In the genomic region with DNA sequence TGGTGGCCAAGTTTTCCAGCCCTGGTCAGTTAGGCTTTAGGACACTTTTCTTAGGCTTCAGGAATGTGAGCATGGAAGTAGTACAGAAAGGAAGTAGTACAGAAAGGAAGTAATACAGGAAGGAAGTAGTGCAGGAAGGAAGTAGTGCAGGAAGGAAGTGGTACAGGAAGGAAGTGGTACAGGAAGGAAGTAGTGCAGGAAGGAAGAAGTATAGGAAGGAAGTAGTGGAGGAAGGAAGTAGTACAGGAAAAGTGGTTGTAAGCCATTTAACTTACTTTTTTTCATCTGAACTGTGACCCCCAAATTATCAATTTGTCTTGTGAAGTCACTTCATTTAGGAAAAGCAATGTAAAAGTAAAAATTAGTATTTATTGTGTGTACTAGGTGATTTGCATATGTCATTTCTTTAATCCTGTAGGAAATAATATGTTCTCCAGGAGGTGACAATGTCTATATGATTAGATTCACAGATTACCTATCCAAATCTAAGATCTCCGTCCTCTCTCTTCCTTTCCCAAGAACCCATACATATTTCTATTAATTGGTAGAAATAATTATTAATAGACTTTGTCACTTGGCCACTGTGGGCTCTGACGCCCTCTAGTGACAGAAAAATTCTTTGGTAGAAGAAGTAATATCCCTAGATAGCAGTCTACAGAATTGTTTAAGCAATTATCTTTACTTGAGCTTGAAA, we compare ENCODE assay signal across 7 cellular contexts. TPM values are rescaled to one million over a fixed set of nuclear protein-coding genes. Genes with fewer than 3 reads are reported as not detected.
DNase-seq lines count a peak whose midpoint lies in the region; ATAC-seq and TF ChIP-seq lines count a peak whose summit lies in the region.

No MANE protein-coding gene starts in this region.

- in situ Hi-C loops in astrocyte of the spinal cord (cut with HindIII; ENCODE audit: low sequenced_read_pairs): no loop called here

- peaks cover 25% of the 10 kb centered on the region for H3K4me1 ChIP-seq in DOHH2 (ENCODE audit: control insufficient read depth, low read length)

- no peaks in the 10 kb centered on the region for H3K79me2 ChIP-seq in DOHH2 (ENCODE audit: control insufficient read depth, low read length)

- TF ChIP-seq POLR2A in GM18505 (IDR thresholded peaks at IDR 0.05; ENCODE audit: borderline replicate concordance, extremely low read depth, insufficient read depth, insufficient read length): no peak

- H3K9me3 ChIP-seq in DOHH2 (ENCODE audit: control insufficient read depth, insufficient read depth, low read length): peaks cover 16% of the 10 kb centered on the region; the same call in 1 of the 2 replicates

- peak; percentile 46 for TF ChIP-seq CTCF in DOHH2 (IDR thresholded peaks at IDR 0.05; ENCODE audit: low read depth, low read length, poor library complexity, severe bottlenecking)
- TF ChIP-seq CTCF in astrocyte of the spinal cord (IDR thresholded peaks at IDR 0.05; ENCODE audit: low read depth, low read length): peak; percentile 59

- DNase-seq in astrocyte of the spinal cord (ENCODE audit: low read depth, low spot score) (peak; percentile 53), lung microvascular endothelial cell (ENCODE audit: low read depth in 2 of 2) (peak; percentile 62 to 66)

- TF ChIP-seq EP300 in Ishikawa (IDR thresholded peaks at IDR 0.05; ENCODE audit: borderline replicate concordance): no peak

- no peak overlapping the region for H3K4me2 ChIP-seq in DOHH2 (ENCODE audit: low read length)

- no peaks in the 10 kb centered on the region for H3K9me2 ChIP-seq in DOHH2 (replicated peaks; ENCODE audit: control insufficient read depth, low read length)

- TF ChIP-seq RAD21 in Ishikawa (IDR thresholded peaks at IDR 0.05; ENCODE audit: low read depth): peak; percentile 91

- H3K4me3 ChIP-seq in DOHH2 (ENCODE audit: low read length) (no peak overlapping the region), astrocyte of the spinal cord (ENCODE audit: low read depth, low read length) (no peak overlapping the region)

- peaks cover 20% of the 10 kb centered on the region for H3F3A ChIP-seq in DOHH2 (ENCODE audit: control insufficient read depth, insufficient read depth)

- H4K20me1 ChIP-seq in DOHH2 (ENCODE audit: control insufficient read depth, insufficient read depth, low read depth, low read length): no peaks in the 10 kb centered on the region

- no peak for ATAC-seq in HG02884 (IDR thresholded peaks at IDR 0.05; ENCODE audit: unreplicated experiment)
- ATAC-seq in GM18502 (IDR thresholded peaks at IDR 0.05; ENCODE audit: poor library complexity, unreplicated experiment): no peak
- no peak for ATAC-seq in GM18505 (IDR thresholded peaks at IDR 0.05; ENCODE audit: unreplicated experiment)

- H3K27me3 ChIP-seq in DOHH2 (ENCODE audit: control insufficient read depth, low read length): peaks cover 17% of the 10 kb centered on the region

- peak overlapping the region; percentile 14; the same call in 1 of the 2 replicates for H3K27ac ChIP-seq in DOHH2 (ENCODE audit: low read depth, low read length)

- no peaks in the 10 kb centered on the region for H3K36me3 ChIP-seq in DOHH2 (ENCODE audit: control insufficient read depth, low read length)

TF ChIP-seq in Ishikawa, 13 proteins besides CTCF, POLR2A, EP300 and RAD21:
- TF ChIP-seq ZBTB7A (IDR thresholded peaks at IDR 0.05; ENCODE audit: low read depth) (no peak), TAF1 (IDR thresholded peaks at IDR 0.05; ENCODE audit: low read depth) (no peak), YY1 (IDR thresholded peaks at IDR 0.05; ENCODE audit: low read depth) (no peak), CEBPB (IDR thresholded peaks at IDR 0.05) (no peak), TEAD4 (IDR thresholded peaks at IDR 0.05) (no peak), FOXM1 (IDR thresholded peaks at IDR 0.05; ENCODE audit: borderline replicate concordance, low read depth) (no peak), MAX (IDR thresholded peaks at IDR 0.05) (no peak), TCF12 (IDR thresholded peaks at IDR 0.05; ENCODE audit: low read depth) (no peak), CREB1 (IDR thresholded peaks at IDR 0.05; ENCODE audit: low read depth) (no peak), USF1 (IDR thresholded peaks at IDR 0.05) (no peak), NFIC (IDR thresholded peaks at IDR 0.05) (no peak), EGR1 (IDR thresholded peaks at IDR 0.05) (no peak)
- TF ChIP-seq, protein P1, sequence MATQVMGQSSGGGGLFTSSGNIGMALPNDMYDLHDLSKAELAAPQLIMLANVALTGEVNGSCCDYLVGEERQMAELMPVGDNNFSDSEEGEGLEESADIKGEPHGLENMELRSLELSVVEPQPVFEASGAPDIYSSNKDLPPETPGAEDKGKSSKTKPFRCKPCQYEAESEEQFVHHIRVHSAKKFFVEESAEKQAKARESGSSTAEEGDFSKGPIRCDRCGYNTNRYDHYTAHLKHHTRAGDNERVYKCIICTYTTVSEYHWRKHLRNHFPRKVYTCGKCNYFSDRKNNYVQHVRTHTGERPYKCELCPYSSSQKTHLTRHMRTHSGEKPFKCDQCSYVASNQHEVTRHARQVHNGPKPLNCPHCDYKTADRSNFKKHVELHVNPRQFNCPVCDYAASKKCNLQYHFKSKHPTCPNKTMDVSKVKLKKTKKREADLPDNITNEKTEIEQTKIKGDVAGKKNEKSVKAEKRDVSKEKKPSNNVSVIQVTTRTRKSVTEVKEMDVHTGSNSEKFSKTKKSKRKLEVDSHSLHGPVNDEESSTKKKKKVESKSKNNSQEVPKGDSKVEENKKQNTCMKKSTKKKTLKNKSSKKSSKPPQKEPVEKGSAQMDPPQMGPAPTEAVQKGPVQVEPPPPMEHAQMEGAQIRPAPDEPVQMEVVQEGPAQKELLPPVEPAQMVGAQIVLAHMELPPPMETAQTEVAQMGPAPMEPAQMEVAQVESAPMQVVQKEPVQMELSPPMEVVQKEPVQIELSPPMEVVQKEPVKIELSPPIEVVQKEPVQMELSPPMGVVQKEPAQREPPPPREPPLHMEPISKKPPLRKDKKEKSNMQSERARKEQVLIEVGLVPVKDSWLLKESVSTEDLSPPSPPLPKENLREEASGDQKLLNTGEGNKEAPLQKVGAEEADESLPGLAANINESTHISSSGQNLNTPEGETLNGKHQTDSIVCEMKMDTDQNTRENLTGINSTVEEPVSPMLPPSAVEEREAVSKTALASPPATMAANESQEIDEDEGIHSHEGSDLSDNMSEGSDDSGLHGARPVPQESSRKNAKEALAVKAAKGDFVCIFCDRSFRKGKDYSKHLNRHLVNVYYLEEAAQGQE (IDR thresholded peaks at IDR 0.05; ENCODE audit: low read depth): no peak

RNA-seq across cellular contexts. Expression of gene FAS, which starts 3.9 kb away (rescaled TPM):
- total RNA-seq in lung microvascular endothelial cell: 2.4 and 10.7 TPM in 2 replicates

RNA-seq across cellular contexts. Expression of gene ACTA2, which starts 34.1 kb away (rescaled TPM):
- total RNA-seq in lung microvascular endothelial cell: 3.2 and 12.0 TPM in 2 replicates
